1 cellular context compared by ENCODE assay signal in the genomic region with DNA sequence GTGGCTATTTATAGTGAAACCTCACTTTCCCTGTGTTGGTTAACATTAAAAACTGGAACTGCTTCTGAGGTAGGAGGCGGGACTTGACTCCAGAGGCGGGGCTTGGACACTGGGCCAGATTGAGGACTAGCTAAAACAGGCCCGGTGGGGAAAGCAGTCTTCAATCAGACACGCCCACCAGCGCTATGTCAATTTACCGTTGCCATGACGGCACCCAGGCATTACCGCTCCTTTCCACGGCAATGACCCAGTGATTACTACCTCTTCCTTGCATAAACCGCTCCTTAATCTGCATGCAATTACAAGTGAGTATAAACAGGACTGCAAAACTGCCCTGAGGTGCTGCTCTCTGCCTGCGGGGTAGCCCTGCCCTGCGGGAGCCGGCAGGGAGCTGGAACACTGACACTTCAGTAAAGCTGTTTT.
TF ChIP-seq lines count a peak whose summit lies in the region.

No MANE protein-coding gene starts in this region.

TF ChIP-seq in IMR-90, 13 proteins besides CTCF, POLR2A, EP300 and RAD21:
- TF ChIP-seq MAZ (IDR thresholded peaks at IDR 0.05; ENCODE audit: borderline replicate concordance, low read depth, low read length), result no peak
- peak; percentile 63; the same call in 1 of the 2 replicates for TF ChIP-seq MXI1 (IDR thresholded peaks at IDR 0.05; ENCODE audit: borderline replicate concordance, low read depth, low read length)
- 0 out of 2 replicates have a peak, but pooled peaks have one; percentile 3 for TF ChIP-seq SMC3 (IDR thresholded peaks at IDR 0.05; ENCODE audit: low read depth, low read length)
- peak; percentile 50; the same call in 1 of the 2 replicates for TF ChIP-seq CEBPB (IDR thresholded peaks at IDR 0.05; ENCODE audit: low read depth, low read length)
- TF ChIP-seq FOS (IDR thresholded peaks at IDR 0.05; ENCODE audit: low read depth, low read length), result no peak
- TF ChIP-seq NFE2L2 (IDR thresholded peaks at IDR 0.05; ENCODE audit: low read depth, low read length), result no peak
